1 cellular context compared by ENCODE assay signal in the genomic region with DNA sequence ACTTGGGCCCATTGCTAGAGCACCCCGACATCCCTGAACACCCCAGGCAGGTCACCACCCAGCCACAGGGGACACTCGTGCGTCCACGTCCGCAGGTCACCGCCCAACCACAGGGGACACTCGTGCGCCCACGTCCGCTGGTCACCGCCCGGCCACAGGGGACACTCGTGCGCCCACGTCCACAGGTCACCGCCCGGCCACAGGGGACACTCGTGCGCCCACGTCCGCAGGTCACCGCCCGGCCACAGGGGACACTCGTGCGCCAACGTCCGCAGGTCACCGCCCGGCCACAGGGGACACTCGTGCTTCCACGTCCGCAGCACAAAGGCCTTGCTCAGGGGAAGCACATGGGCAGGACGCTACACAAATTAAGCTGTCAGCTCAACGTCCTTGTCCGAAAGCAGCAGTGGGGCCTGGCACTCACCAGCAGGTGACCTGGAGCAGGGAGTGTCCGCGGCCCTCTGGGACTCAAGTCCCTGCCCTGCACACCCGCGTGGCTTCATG.
TF ChIP-seq lines count a peak whose summit lies in the region.

No MANE protein-coding gene starts in this region.

TF ChIP-seq in HepG2, 621 proteins besides CTCF, POLR2A, EP300 and RAD21 (continued from another document and continues in another):
- peak; percentile 100 for TF ChIP-seq SETDB1 (CRISPR knock-in tag; IDR thresholded peaks at IDR 0.05; ENCODE audit: borderline replicate concordance)
- TF ChIP-seq, protein P1, sequence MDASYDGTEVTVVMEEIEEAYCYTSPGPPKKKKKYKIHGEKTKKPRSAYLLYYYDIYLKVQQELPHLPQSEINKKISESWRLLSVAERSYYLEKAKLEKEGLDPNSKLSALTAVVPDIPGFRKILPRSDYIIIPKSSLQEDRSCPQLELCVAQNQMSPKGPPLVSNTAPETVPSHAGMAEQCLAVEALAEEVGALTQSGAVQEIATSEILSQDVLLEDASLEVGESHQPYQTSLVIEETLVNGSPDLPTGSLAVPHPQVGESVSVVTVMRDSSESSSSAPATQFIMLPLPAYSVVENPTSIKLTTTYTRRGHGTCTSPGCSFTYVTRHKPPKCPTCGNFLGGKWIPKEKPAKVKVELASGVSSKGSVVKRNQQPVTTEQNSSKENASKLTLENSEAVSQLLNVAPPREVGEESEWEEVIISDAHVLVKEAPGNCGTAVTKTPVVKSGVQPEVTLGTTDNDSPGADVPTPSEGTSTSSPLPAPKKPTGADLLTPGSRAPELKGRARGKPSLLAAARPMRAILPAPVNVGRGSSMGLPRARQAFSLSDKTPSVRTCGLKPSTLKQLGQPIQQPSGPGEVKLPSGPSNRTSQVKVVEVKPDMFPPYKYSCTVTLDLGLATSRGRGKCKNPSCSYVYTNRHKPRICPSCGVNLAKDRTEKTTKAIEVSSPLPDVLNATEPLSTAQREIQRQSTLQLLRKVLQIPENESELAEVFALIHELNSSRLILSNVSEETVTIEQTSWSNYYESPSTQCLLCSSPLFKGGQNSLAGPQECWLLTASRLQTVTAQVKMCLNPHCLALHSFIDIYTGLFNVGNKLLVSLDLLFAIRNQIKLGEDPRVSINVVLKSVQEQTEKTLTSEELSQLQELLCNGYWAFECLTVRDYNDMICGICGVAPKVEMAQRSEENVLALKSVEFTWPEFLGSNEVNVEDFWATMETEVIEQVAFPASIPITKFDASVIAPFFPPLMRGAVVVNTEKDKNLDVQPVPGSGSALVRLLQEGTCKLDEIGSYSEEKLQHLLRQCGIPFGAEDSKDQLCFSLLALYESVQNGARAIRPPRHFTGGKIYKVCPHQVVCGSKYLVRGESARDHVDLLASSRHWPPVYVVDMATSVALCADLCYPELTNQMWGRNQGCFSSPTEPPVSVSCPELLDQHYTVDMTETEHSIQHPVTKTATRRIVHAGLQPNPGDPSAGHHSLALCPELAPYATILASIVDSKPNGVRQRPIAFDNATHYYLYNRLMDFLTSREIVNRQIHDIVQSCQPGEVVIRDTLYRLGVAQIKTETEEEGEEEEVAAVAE (CRISPR knock-in tag; IDR thresholded peaks at IDR 0.05; ENCODE audit: borderline replicate concordance): no peak
- TF ChIP-seq, protein P2, sequence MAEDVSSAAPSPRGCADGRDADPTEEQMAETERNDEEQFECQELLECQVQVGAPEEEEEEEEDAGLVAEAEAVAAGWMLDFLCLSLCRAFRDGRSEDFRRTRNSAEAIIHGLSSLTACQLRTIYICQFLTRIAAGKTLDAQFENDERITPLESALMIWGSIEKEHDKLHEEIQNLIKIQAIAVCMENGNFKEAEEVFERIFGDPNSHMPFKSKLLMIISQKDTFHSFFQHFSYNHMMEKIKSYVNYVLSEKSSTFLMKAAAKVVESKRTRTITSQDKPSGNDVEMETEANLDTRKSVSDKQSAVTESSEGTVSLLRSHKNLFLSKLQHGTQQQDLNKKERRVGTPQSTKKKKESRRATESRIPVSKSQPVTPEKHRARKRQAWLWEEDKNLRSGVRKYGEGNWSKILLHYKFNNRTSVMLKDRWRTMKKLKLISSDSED (CRISPR knock-in tag; IDR thresholded peaks at IDR 0.05): no peak
- TF ChIP-seq EZH2 (conservative IDR thresholded peaks at IDR 0.05; ENCODE audit: low read depth, low read length): no peak
- no peak for TF ChIP-seq NR1H2 (CRISPR knock-in tag; IDR thresholded peaks at IDR 0.05; ENCODE audit: borderline replicate concordance, low read depth)
- no peak for TF ChIP-seq RELA (CRISPR knock-in tag; IDR thresholded peaks at IDR 0.05)
- no peak for TF ChIP-seq MED13 (CRISPR knock-in tag; IDR thresholded peaks at IDR 0.05)
- TF ChIP-seq NFKB2 (CRISPR knock-in tag; IDR thresholded peaks at IDR 0.05; ENCODE audit: borderline replicate concordance): no peak
- TF ChIP-seq ZNF850 (CRISPR knock-in tag; conservative IDR thresholded peaks at IDR 0.05): no peak
- no peak for TF ChIP-seq MAFG (CRISPR knock-in tag; IDR thresholded peaks at IDR 0.05)
- TF ChIP-seq, protein P3, sequence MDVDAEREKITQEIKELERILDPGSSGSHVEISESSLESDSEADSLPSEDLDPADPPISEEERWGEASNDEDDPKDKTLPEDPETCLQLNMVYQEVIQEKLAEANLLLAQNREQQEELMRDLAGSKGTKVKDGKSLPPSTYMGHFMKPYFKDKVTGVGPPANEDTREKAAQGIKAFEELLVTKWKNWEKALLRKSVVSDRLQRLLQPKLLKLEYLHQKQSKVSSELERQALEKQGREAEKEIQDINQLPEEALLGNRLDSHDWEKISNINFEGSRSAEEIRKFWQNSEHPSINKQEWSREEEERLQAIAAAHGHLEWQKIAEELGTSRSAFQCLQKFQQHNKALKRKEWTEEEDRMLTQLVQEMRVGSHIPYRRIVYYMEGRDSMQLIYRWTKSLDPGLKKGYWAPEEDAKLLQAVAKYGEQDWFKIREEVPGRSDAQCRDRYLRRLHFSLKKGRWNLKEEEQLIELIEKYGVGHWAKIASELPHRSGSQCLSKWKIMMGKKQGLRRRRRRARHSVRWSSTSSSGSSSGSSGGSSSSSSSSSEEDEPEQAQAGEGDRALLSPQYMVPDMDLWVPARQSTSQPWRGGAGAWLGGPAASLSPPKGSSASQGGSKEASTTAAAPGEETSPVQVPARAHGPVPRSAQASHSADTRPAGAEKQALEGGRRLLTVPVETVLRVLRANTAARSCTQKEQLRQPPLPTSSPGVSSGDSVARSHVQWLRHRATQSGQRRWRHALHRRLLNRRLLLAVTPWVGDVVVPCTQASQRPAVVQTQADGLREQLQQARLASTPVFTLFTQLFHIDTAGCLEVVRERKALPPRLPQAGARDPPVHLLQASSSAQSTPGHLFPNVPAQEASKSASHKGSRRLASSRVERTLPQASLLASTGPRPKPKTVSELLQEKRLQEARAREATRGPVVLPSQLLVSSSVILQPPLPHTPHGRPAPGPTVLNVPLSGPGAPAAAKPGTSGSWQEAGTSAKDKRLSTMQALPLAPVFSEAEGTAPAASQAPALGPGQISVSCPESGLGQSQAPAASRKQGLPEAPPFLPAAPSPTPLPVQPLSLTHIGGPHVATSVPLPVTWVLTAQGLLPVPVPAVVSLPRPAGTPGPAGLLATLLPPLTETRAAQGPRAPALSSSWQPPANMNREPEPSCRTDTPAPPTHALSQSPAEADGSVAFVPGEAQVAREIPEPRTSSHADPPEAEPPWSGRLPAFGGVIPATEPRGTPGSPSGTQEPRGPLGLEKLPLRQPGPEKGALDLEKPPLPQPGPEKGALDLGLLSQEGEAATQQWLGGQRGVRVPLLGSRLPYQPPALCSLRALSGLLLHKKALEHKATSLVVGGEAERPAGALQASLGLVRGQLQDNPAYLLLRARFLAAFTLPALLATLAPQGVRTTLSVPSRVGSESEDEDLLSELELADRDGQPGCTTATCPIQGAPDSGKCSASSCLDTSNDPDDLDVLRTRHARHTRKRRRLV (CRISPR knock-in tag; IDR thresholded peaks at IDR 0.05): no peak
- TF ChIP-seq SRSF1 (optimal IDR thresholded peaks at IDR 0.05; ENCODE audit: low read depth, low read length): no peak
- TF ChIP-seq ZNF737 (CRISPR knock-in tag; IDR thresholded peaks at IDR 0.05; ENCODE audit: borderline replicate concordance): no peak
- TF ChIP-seq HIC2 (CRISPR knock-in tag; IDR thresholded peaks at IDR 0.05; ENCODE audit: low read depth): no peak
- TF ChIP-seq ZSCAN25 (CRISPR knock-in tag; IDR thresholded peaks at IDR 0.05): 0 out of 2 replicates have a peak, but pooled peaks have one; percentile 33
- TF ChIP-seq, protein P4, sequence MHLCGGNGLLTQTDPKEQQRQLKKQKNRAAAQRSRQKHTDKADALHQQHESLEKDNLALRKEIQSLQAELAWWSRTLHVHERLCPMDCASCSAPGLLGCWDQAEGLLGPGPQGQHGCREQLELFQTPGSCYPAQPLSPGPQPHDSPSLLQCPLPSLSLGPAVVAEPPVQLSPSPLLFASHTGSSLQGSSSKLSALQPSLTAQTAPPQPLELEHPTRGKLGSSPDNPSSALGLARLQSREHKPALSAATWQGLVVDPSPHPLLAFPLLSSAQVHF (CRISPR knock-in tag; IDR thresholded peaks at IDR 0.05): 0 out of 2 replicates have a peak, but pooled peaks have one; percentile 30
- no peak for TF ChIP-seq THAP7 (CRISPR knock-in tag; IDR thresholded peaks at IDR 0.05)
- TF ChIP-seq HNF1B (CRISPR knock-in tag; IDR thresholded peaks at IDR 0.05): no peak
- TF ChIP-seq, protein P5, sequence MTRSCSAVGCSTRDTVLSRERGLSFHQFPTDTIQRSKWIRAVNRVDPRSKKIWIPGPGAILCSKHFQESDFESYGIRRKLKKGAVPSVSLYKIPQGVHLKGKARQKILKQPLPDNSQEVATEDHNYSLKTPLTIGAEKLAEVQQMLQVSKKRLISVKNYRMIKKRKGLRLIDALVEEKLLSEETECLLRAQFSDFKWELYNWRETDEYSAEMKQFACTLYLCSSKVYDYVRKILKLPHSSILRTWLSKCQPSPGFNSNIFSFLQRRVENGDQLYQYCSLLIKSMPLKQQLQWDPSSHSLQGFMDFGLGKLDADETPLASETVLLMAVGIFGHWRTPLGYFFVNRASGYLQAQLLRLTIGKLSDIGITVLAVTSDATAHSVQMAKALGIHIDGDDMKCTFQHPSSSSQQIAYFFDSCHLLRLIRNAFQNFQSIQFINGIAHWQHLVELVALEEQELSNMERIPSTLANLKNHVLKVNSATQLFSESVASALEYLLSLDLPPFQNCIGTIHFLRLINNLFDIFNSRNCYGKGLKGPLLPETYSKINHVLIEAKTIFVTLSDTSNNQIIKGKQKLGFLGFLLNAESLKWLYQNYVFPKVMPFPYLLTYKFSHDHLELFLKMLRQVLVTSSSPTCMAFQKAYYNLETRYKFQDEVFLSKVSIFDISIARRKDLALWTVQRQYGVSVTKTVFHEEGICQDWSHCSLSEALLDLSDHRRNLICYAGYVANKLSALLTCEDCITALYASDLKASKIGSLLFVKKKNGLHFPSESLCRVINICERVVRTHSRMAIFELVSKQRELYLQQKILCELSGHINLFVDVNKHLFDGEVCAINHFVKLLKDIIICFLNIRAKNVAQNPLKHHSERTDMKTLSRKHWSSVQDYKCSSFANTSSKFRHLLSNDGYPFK (CRISPR knock-in tag; IDR thresholded peaks at IDR 0.05; ENCODE audit: borderline replicate concordance): peak; percentile 45; the same call in 1 of the 2 replicates
- TF ChIP-seq ZNF253 (CRISPR knock-in tag; IDR thresholded peaks at IDR 0.05; ENCODE audit: borderline replicate concordance): no peak
- TF ChIP-seq TBX2 (CRISPR knock-in tag; IDR thresholded peaks at IDR 0.05; ENCODE audit: borderline replicate concordance): peak; percentile 42; the same call in 1 of the 2 replicates
- TF ChIP-seq RAD51 (IDR thresholded peaks at IDR 0.05; ENCODE audit: borderline replicate concordance): no peak
- no peak for TF ChIP-seq ZNF678 (CRISPR knock-in tag; IDR thresholded peaks at IDR 0.05)
- no peak for TF ChIP-seq ZNF431 (CRISPR knock-in tag; IDR thresholded peaks at IDR 0.05; ENCODE audit: borderline replicate concordance, low read depth)
- no peak for TF ChIP-seq ZFP36L2 (CRISPR knock-in tag; IDR thresholded peaks at IDR 0.05)
- TF ChIP-seq IRF1 (CRISPR knock-in tag; IDR thresholded peaks at IDR 0.05; ENCODE audit: low read depth): no peak
- TF ChIP-seq ESRRA (CRISPR knock-in tag; IDR thresholded peaks at IDR 0.05; ENCODE audit: low read depth): no peak
- peak; percentile 48 for TF ChIP-seq GATAD1 (CRISPR knock-in tag; IDR thresholded peaks at IDR 0.05)
- no peak for TF ChIP-seq ZNF235 (CRISPR knock-in tag; IDR thresholded peaks at IDR 0.05; ENCODE audit: borderline replicate concordance)
- TF ChIP-seq SIX1 (CRISPR knock-in tag; IDR thresholded peaks at IDR 0.05; ENCODE audit: borderline replicate concordance): no peak
- no peak; the same call in 1 of the 2 replicates for TF ChIP-seq CCDC6 (CRISPR knock-in tag; IDR thresholded peaks at IDR 0.05)
- peak; percentile 23; the same call in 1 of the 2 replicates for TF ChIP-seq ZBTB21 (CRISPR knock-in tag; IDR thresholded peaks at IDR 0.05)
- TF ChIP-seq XBP1 (CRISPR knock-in tag; IDR thresholded peaks at IDR 0.05): no peak
- TF ChIP-seq STAT5B (CRISPR knock-in tag; IDR thresholded peaks at IDR 0.05): no peak
- no peak for TF ChIP-seq ZNF563 (CRISPR knock-in tag; IDR thresholded peaks at IDR 0.05)
- no peak for TF ChIP-seq SP140L (CRISPR knock-in tag; IDR thresholded peaks at IDR 0.05; ENCODE audit: borderline replicate concordance)
- no peak for TF ChIP-seq CEBPB (IDR thresholded peaks at IDR 0.05; ENCODE audit: borderline replicate concordance, low read depth, low read length)
- TF ChIP-seq ZIK1 (CRISPR knock-in tag; IDR thresholded peaks at IDR 0.05; ENCODE audit: borderline replicate concordance, low read depth): no peak
- TF ChIP-seq RFX5 (IDR thresholded peaks at IDR 0.05; ENCODE audit: low read depth, low read length): no peak
- TF ChIP-seq ZNF577 (CRISPR knock-in tag; IDR thresholded peaks at IDR 0.05; ENCODE audit: borderline replicate concordance, low read depth): no peak
- TF ChIP-seq CREB1 (IDR thresholded peaks at IDR 0.05): no peak
- TF ChIP-seq CREB1 (CRISPR knock-in tag; IDR thresholded peaks at IDR 0.05): no peak
- no peak for TF ChIP-seq TOE1 (CRISPR knock-in tag; IDR thresholded peaks at IDR 0.05)
